20 cellular contexts compared by ENCODE assay signal in genomic region chr3:12184541-12184940, GRCh38. TPM values are rescaled to one million over a fixed set of nuclear protein-coding genes. Genes with fewer than 3 reads are reported as not detected.
DNase-seq lines count a peak whose midpoint lies in the region; ATAC-seq, FAIRE-seq and TF ChIP-seq lines count a peak whose summit lies in the region.
"Had no signal": no experiment of that assay in that cellular context is flagged by ENCODE, and none has a peak within 500 bp of the region (broad histone marks: within the 10 kb centered on the region; RNA-seq: fewer than 3 reads in every experiment).

No MANE protein-coding gene starts in this region.

- peak overlapping the region; percentile 26 for H2BK15ac ChIP-seq in mesenchymal stem cell (ENCODE audit: low read depth, poor library complexity, severe bottlenecking)

- CTCF ChIA-PET in K562 (lab: Yijun Ruan, JAX; ENCODE audit: low intra/inter-chr PET ratio): no interaction called here

- no peaks in the 10 kb centered on the region for H3K36me3 ChIP-seq in right atrium auricular region
- H3K36me3 ChIP-seq in K562 (ENCODE audit: control insufficient read depth, insufficient read depth, low read length): no peaks in the 10 kb centered on the region
- H3K36me3 ChIP-seq in mesenchymal stem cell (ENCODE audit: control insufficient read depth in 1 of 2, insufficient read depth in 2 of 2, low read depth in 1 of 2, low read length in 2 of 2): no peaks in the 10 kb centered on the region
- H3K36me3 ChIP-seq: HAP-1 had no signal

- H3K27me3 ChIP-seq in right atrium auricular region (no peaks in the 10 kb centered on the region), K562 (ENCODE audit: control insufficient read depth in 2 of 2, insufficient read depth in 2 of 2, low read length in 2 of 2) (peaks cover 0 to 36% of the 10 kb centered on the region in 2 experiments; a peak in 2 of 5 replicates), mesenchymal stem cell (ENCODE audit: control insufficient read depth in 1 of 2, insufficient read depth in 1 of 2, low read length in 2 of 2) (no peaks in the 10 kb centered on the region)

- no peak overlapping the region for H2AK5ac ChIP-seq in mesenchymal stem cell (ENCODE audit: low read length, severe bottlenecking)

- WGBS in K562 (ENCODE audit: insufficient coverage, low coverage, missing lambda C conversion rate): 14% methylated on average over 5 of the region's 5 CpGs
- WGBS in mesenchymal stem cell: 100% methylated on average over 5 of the region's 5 CpGs

- no peak overlapping the region for H3K14ac ChIP-seq in mesenchymal stem cell (ENCODE audit: low read length in 2 of 2)

- no peak overlapping the region for H3K4ac ChIP-seq in mesenchymal stem cell (ENCODE audit: low read depth in 1 of 2, low read length in 2 of 2)

- TF ChIP-seq POLR2A in K562 (conservative IDR thresholded peaks at IDR 0.05): no peak

- H4K20me1 ChIP-seq in K562 (replicated peaks; ENCODE audit: control insufficient read depth, insufficient read depth, low read length): no peaks in the 10 kb centered on the region

- H4K91ac ChIP-seq in mesenchymal stem cell (ENCODE audit: low read length): no peak overlapping the region

- no peaks in the 10 kb centered on the region for H3K79me2 ChIP-seq in K562 (ENCODE audit: control insufficient read depth, insufficient read depth, low read length)

- H4K8ac ChIP-seq in mesenchymal stem cell (ENCODE audit: low read length): no peak overlapping the region

- intact Hi-C loops in cardiac septum (cut with DNase I): no loop called here
- intact Hi-C loops in K562 (cut with micrococcal nuclease): no loop called here

- in situ Hi-C loops in K562 (cut with MboI): no loop called here

- peaks cover 45 to 73% of the 10 kb centered on the region in 2 donors for H3K4me1 Mint-ChIP-seq in stimulated activated naive B cell treated with anti-CD40 and anti-IgM and Interleukin-4, amounts not matched to agents 10 μg/mL and 1 μg/mL and 100 μg/mL, for 72 hours
- H3K4me1 Mint-ChIP-seq in activated naive CD8-positive, alpha-beta T cell treated with anti-CD3 and anti-CD28 coated beads for 36 hours: peaks cover 24% of the 10 kb centered on the region

- no peak overlapping the region for H3K23ac ChIP-seq in mesenchymal stem cell (ENCODE audit: low read length in 2 of 2)

- peak overlapping the region; percentile 27 for H3K27ac Mint-ChIP-seq in stimulated activated naive B cell treated with anti-CD40 and anti-IgM and Interleukin-4, amounts not matched to agents 10 μg/mL and 1 μg/mL and 100 μg/mL, for 72 hours
- H3K27ac Mint-ChIP-seq in activated naive CD8-positive, alpha-beta T cell treated with anti-CD3 and anti-CD28 coated beads for 36 hours: no peak overlapping the region
- H3K27ac Mint-ChIP-seq: CD8-positive, alpha-beta T cell had no signal

- no peak for TF ChIP-seq EP300 in K562 (IDR thresholded peaks at IDR 0.05; ENCODE audit: low read length)

- DNase-seq in right atrium auricular region (ENCODE audit: low spot score) (peak; percentile 34), cardiac septum (ENCODE audit: low spot score) (no peak), K562 (ENCODE audit: extremely low read depth in 1 of 4, low spot score in 3 of 4) (no peak), mesenchymal stem cell (no peak), T-helper 9 cell (no peak), SIG-M5 (lab: John Stamatoyannopoulos, UW) (no peak)
- no peak for DNase-seq in stimulated activated naive B cell treated with anti-CD40 and anti-IgM and Interleukin-4, amounts not matched to agents 10 μg/mL and 1 μg/mL and 100 μg/mL, for 72 hours
- DNase-seq in activated naive CD8-positive, alpha-beta T cell treated with anti-CD3 and anti-CD28 coated beads for 36 hours: no peak
- DNase-seq: AML-193; Calu3; CD8-positive, alpha-beta T cell; DMS79 treated with DMSO at 0.1 percent for 48 hours; GF-D8; GM23248 had no signal

- H3K79me1 ChIP-seq in mesenchymal stem cell (replicated peaks; ENCODE audit: low read length, poor library complexity, severe bottlenecking): no peaks in the 10 kb centered on the region

- H3K27ac ChIP-seq in right atrium auricular region (no peak overlapping the region), K562 (ENCODE audit: extremely low read depth, low read depth, low read length) (no peak overlapping the region), mesenchymal stem cell (ENCODE audit: low read length, poor library complexity, severe bottlenecking) (no peak overlapping the region)
- H3K27ac ChIP-seq: 22Rv1, GM23248, HL-60 had no signal

- no peaks in the 10 kb centered on the region for H3K9me3 Mint-ChIP-seq in stimulated activated naive B cell treated with anti-CD40 and anti-IgM and Interleukin-4, amounts not matched to agents 10 μg/mL and 1 μg/mL and 100 μg/mL, for 72 hours
- no peaks in the 10 kb centered on the region for H3K9me3 Mint-ChIP-seq in activated naive CD8-positive, alpha-beta T cell treated with anti-CD3 and anti-CD28 coated beads for 36 hours
- H3K9me3 Mint-ChIP-seq: CD14-positive monocyte; CD8-positive, alpha-beta T cell had no signal

- no peak for TF ChIP-seq RAD21 in K562 (CRISPR knock-in tag; conservative IDR thresholded peaks at IDR 0.05 in 1 of 2, IDR thresholded peaks at IDR 0.05 in 1 of 2)

- H3K9me3 ChIP-seq in right atrium auricular region (no peaks in the 10 kb centered on the region), K562 (replicated peaks; ENCODE audit: control insufficient read depth, insufficient read depth, low read depth, low read length) (no peaks in the 10 kb centered on the region), mesenchymal stem cell (ENCODE audit: control insufficient read depth, low read length) (no peaks in the 10 kb centered on the region)
- H3K9me3 ChIP-seq: A549, HAP-1 had no signal

- TF ChIP-seq CTCF in right atrium auricular region (IDR thresholded peaks at IDR 0.05) (no peak), K562 (IDR thresholded peaks at IDR 0.05 in 2 of 3, conservative IDR thresholded peaks at IDR 0.05 in 1 of 3; ENCODE audit: insufficient read depth in 2 of 3, low read depth in 1 of 3, low read length in 3 of 3) (no peak)

- no peak overlapping the region for H3K4me3 ChIP-seq in right atrium auricular region
- H3K4me3 ChIP-seq in K562: no peak overlapping the region
- no peak overlapping the region for H3K4me3 ChIP-seq in mesenchymal stem cell (ENCODE audit: insufficient read depth in 1 of 2, low read depth in 1 of 2, low read length in 2 of 2)
- H3K4me3 ChIP-seq: A549, GM23248, HAP-1 had no signal

- peaks cover 0 to 7% of the 10 kb centered on the region in 2 donors for H3K27me3 Mint-ChIP-seq in stimulated activated naive B cell treated with anti-CD40 and anti-IgM and Interleukin-4, amounts not matched to agents 10 μg/mL and 1 μg/mL and 100 μg/mL, for 72 hours
- no peaks in the 10 kb centered on the region for H3K27me3 Mint-ChIP-seq in activated naive CD8-positive, alpha-beta T cell treated with anti-CD3 and anti-CD28 coated beads for 36 hours

- H3K9ac ChIP-seq in K562 (ENCODE audit: insufficient read depth in 1 of 2, low read depth in 2 of 2, low read length in 2 of 2) (no peak overlapping the region), mesenchymal stem cell (ENCODE audit: low read length) (no peak overlapping the region)
- H3K9ac ChIP-seq: GM23248 had no signal

- no peak for ATAC-seq in K562
- ATAC-seq in stimulated activated naive B cell treated with anti-CD40 and anti-IgM and Interleukin-4, amounts not matched to agents 10 μg/mL and 1 μg/mL and 100 μg/mL, for 72 hours (replicated peaks): no peak
- ATAC-seq: A549; CD8-positive, alpha-beta T cell had no signal

- BruUV-seq in K562 (replicated peaks; lab: Mats Ljungman, UMichigan): no TSS peak

- no peak overlapping the region for H2BK120ac ChIP-seq in mesenchymal stem cell (ENCODE audit: low read depth, low read length)

- no peak overlapping the region for H3K4me3 Mint-ChIP-seq in stimulated activated naive B cell treated with anti-CD40 and anti-IgM and Interleukin-4, amounts not matched to agents 10 μg/mL and 1 μg/mL and 100 μg/mL, for 72 hours
- H3K4me3 Mint-ChIP-seq in activated naive CD8-positive, alpha-beta T cell treated with anti-CD3 and anti-CD28 coated beads for 36 hours: no peak overlapping the region
- H3K4me3 Mint-ChIP-seq: CD14-positive monocyte; CD8-positive, alpha-beta T cell had no signal

- H3K4me1 ChIP-seq in right atrium auricular region (peaks cover 0 to 20% of the 10 kb centered on the region in 2 donors), K562 (replicated peaks in 1 of 2; ENCODE audit: control insufficient read depth in 2 of 2, insufficient read depth in 2 of 2, low read length in 2 of 2) (peaks cover 3 to 4% of the 10 kb centered on the region in 2 experiments; a peak in 3 of 5 replicates), mesenchymal stem cell (ENCODE audit: control insufficient read depth, insufficient read depth, low read depth, low read length) (peaks cover 22% of the 10 kb centered on the region)
- H3K4me1 ChIP-seq: HAP-1 had no signal

- H2BK12ac ChIP-seq in mesenchymal stem cell (ENCODE audit: low read length in 2 of 2): no peak overlapping the region

- H3K18ac ChIP-seq in mesenchymal stem cell (ENCODE audit: low read depth in 1 of 2, low read length in 2 of 2): no peak overlapping the region

- H2BK5ac ChIP-seq in mesenchymal stem cell (ENCODE audit: low read depth, low read length, poor library complexity, severe bottlenecking): no peak overlapping the region

- no peak overlapping the region for H2AFZ ChIP-seq in K562 (ENCODE audit: low read depth, low read length)
- no peak overlapping the region for H2AFZ ChIP-seq in mesenchymal stem cell (ENCODE audit: low read depth, low read length)
- H2AFZ ChIP-seq: GM23248 had no signal

- no peaks in the 10 kb centered on the region for H3K36me3 Mint-ChIP-seq in stimulated activated naive B cell treated with anti-CD40 and anti-IgM and Interleukin-4, amounts not matched to agents 10 μg/mL and 1 μg/mL and 100 μg/mL, for 72 hours
- no peaks in the 10 kb centered on the region for H3K36me3 Mint-ChIP-seq in activated naive CD8-positive, alpha-beta T cell treated with anti-CD3 and anti-CD28 coated beads for 36 hours
- H3K36me3 Mint-ChIP-seq: CD14-positive monocyte; CD8-positive, alpha-beta T cell had no signal

- H3K9me1 ChIP-seq in K562 (ENCODE audit: control insufficient read depth, insufficient read depth, low read length): no peaks in the 10 kb centered on the region

- no peak overlapping the region for H3K4me2 ChIP-seq in K562 (ENCODE audit: insufficient read depth, low read length)
- no peak overlapping the region for H3K4me2 ChIP-seq in mesenchymal stem cell (ENCODE audit: low read length, poor library complexity, severe bottlenecking)
- H3K4me2 ChIP-seq: A549 had no signal

- peak; percentile 35 for FAIRE-seq in K562 (lab: Jason Lieb, UNC)
- FAIRE-seq: A549 had no signal

- POLR2A ChIA-PET in K562 (lab: Yijun Ruan, JAX): interaction anchor here (0.6 to 1.2 kb wide), 2 partner anchors 34 to 263 kb away, joined by 4 read pairs; no protein-coding TSS in a partner anchor

RNA-seq across cellular contexts. Expression of gene TIMP4, which starts 25.8 kb away (rescaled TPM):
- total RNA-seq in right atrium auricular region: 10 to 100 TPM; 29.1 to 31.1 TPM
- total RNA-seq in cardiac septum: 4.3 TPM
- not detected in 2 replicates for total RNA-seq in K562 (2011; cell fraction: chromatin; rRNA removed; ENCODE audit: low replicate concordance)
- not detected in 2 replicates for total RNA-seq in K562 (2011; cell fraction: nucleolus; rRNA removed)
- total RNA-seq in K562 (2011; cell fraction: nucleoplasm; rRNA removed): not detected in 2 replicates
- total RNA-seq in K562 (2014; rRNA removed): not detected in 2 replicates
- 0.07 and 0.10 TPM in 2 replicates for total RNA-seq in K562 (2014; rRNA removed; fragmentation: Illumina TruSeq; extraction: Trizol)
- total RNA-seq in K562 (2015; rRNA removed; fragmentation: Illumina TruSeq; extraction: Trizol): not detected in 2 replicates
- total RNA-seq in K562 (2021): not detected in 2 replicates
- polyA plus RNA-seq in K562 (2011; rRNA removed): not detected in 2 replicates
- 0.03 TPM in 1 of 2 replicates, not detected in the other for polyA plus RNA-seq in K562 (2011; cell fraction: cytosol; rRNA removed)
- polyA plus RNA-seq in K562 (2011; cell fraction: nucleus; rRNA removed): not detected in 2 replicates
- polyA plus RNA-seq in K562 (2012): 0.09 and 0.47 TPM in 2 replicates
- 0.08 TPM in 1 of 2 replicates, not detected in the other for polyA plus RNA-seq in K562 (2014; fragmentation: Illumina TruSeq; extraction: Trizol)
- under 1 TPM in 1 of 2 experiments, not detected in 1; 0.03 TPM for polyA plus RNA-seq in K562 (2014; fragmentation: Nextera tagmentation; extraction: Ambion mirVana)
- not detected in 2 replicates for polyA plus RNA-seq in K562 (2014; rRNA removed)
- polyA minus RNA-seq in K562 (2011; rRNA and poly(A)+ RNA removed): not detected in 2 replicates
- polyA minus RNA-seq in K562 (2011; cell fraction: cytosol; rRNA and poly(A)+ RNA removed): not detected in 2 replicates
- not detected in 2 replicates for polyA minus RNA-seq in K562 (2011; cell fraction: nucleus; rRNA and poly(A)+ RNA removed)
- 6.6 TPM for polyA plus RNA-seq in mesenchymal stem cell (2013, experiment 1 of 2)
- 6.6 TPM for polyA plus RNA-seq in mesenchymal stem cell (2013, experiment 2 of 2)
- total RNA-seq in activated naive CD8-positive, alpha-beta T cell treated with anti-CD3 and anti-CD28 coated beads for 36 hours: not detected
- total RNA-seq: CD8-positive, alpha-beta T cell; HT1080 had no signal
- polyA plus RNA-seq: CD14-positive monocyte, GM23248 had no signal
